ENCODE assay signal across 22 cellular contexts in genomic region chr15:98556321-98556720, GRCh38.
"Had no signal": no experiment of that assay in that cellular context is flagged by ENCODE, and none has a peak within 500 bp of the region (broad histone marks: within the 10 kb centered on the region; RNA-seq: fewer than 3 reads in every experiment).

No MANE protein-coding gene starts in this region.

- H3K4me1 ChIP-seq: SJSA1 had no signal

- H3K9me3 ChIP-seq: MG63, SJSA1 had no signal

- FAIRE-seq: RCC 7860 had no signal

- H3K27ac ChIP-seq: SJSA1, SK-N-MC had no signal

- H3K4me3 ChIP-seq: MG63, SJSA1, SK-N-MC had no signal

- H3K27me3 ChIP-seq: MG63 had no signal

- DNase-seq: Karpas-422, KG1, MG63, NCI-H1092, NCI-H1105 treated with DMSO at 0.1 percent for 48 hours, NCI-H1417 treated with DMSO at 0.1 percent for 48 hours, NCI-H187, NCI-H2029, NCI-H2081 treated with DMSO at 0.1 percent for 48 hours, NCI-H2171, NCI-H226, NCI-H446, NCI-H510A, NCI-H524 treated with DMSO at 0.1 percent for 48 hours, NCI-H69, NCI-H774, Right ventricle myocardium superior, RPMI8226, SIG-M5 had no signal

- H3K36me3 ChIP-seq: MG63, SJSA1 had no signal
